Comparison of ENCODE assay signal across 13 cellular contexts in the genomic region with DNA sequence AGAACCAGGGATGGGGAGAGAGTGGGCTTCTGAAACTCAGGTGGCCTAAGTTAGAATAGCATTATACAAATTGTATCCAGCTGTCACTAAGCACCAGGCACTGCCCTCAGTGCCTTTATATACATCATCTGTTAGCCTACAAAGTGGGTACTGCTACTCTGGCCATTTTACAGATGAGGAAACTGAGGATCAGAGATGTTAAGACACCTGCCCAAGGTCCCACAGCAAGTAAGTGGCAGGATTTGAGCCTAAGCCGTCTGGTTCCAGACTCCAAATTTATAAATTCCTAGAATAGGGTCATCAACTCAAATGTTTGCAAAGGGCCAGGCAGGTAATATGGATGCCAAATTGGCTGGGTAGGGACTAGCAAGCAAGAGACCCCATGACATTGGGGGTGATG. TPM values are rescaled to one million over a fixed set of nuclear protein-coding genes. Genes with fewer than 3 reads are reported as not detected.
DNase-seq lines count a peak whose midpoint lies in the region; ATAC-seq, FAIRE-seq and TF ChIP-seq lines count a peak whose summit lies in the region.
"Had no signal": no experiment of that assay in that cellular context is flagged by ENCODE, and none has a peak within 500 bp of the region (broad histone marks: within the 10 kb centered on the region; RNA-seq: fewer than 3 reads in every experiment).

No MANE protein-coding gene starts in this region.

- ATAC-seq in HepG2 (no peak), PC-3 (no peak)

- H3K27ac ChIP-seq in HepG2 (ENCODE audit: extremely low read length, insufficient read depth, low read length) (no peak overlapping the region), stomach (peak overlapping the region in 4 of 5 donors; percentile 92 to 96 (median 92)), PC-3 (ENCODE audit: low read length) (no peak overlapping the region)

- H3K36me3 Mint-ChIP-seq in Calu3 (ENCODE audit: insufficient read depth, unreplicated experiment): peaks cover 44% of the 10 kb centered on the region
- peaks cover 16% of the 10 kb centered on the region for H3K36me3 Mint-ChIP-seq in activated T-helper 2 cell treated with anti-CD3 and anti-CD28 coated beads, Interferon-gamma antibody, Interleukin-2, Interleukin-4, amounts not matched to agents 10 μg/mL and 5 μg/mL and 100 μg/mL, durations not matched to agents 14 hours and 24 hours and 36 hours (ENCODE audit: low read depth)

- H3K36me3 ChIP-seq in HepG2 (replicated peaks in 1 of 2; ENCODE audit: control insufficient read depth in 1 of 2, insufficient read depth in 2 of 2, low read length in 2 of 2) (0 out of 5 replicates have a peak, but pooled peaks cover 0 to 4% of the 10 kb centered on the region in 2 experiments), stomach (peaks cover 0 to 15% (median 11%) of the 10 kb centered on the region in 4 donors), PC-3 (ENCODE audit: low read depth, low read length) (no peaks in the 10 kb centered on the region; the same call in 1 of the 2 replicates)

- no peaks in the 10 kb centered on the region; a peak in 1 of 5 replicates for H3K27me3 ChIP-seq in HepG2 (ENCODE audit: control insufficient read depth in 1 of 2, insufficient read depth in 2 of 2, low read length in 2 of 2)
- H3K27me3 ChIP-seq in stomach: no peaks in the 10 kb centered on the region
- no peaks in the 10 kb centered on the region for H3K27me3 ChIP-seq in PC-3 (ENCODE audit: low read length)

- TF ChIP-seq EP300 in HepG2 (IDR thresholded peaks at IDR 0.05; ENCODE audit: low read depth in 2 of 2, low read length in 2 of 2) (no peak), HepG2 (CRISPR knock-in tag; IDR thresholded peaks at IDR 0.05; ENCODE audit: borderline replicate concordance) (no peak), stomach (IDR thresholded peaks at IDR 0.05) (no peak)

- POLR2A ChIA-PET in HepG2 (lab: Yijun Ruan, JAX): interaction anchor here (1.5 kb wide), 1 partner anchor 191 kb away, joined by 5 read pairs; no protein-coding TSS in a partner anchor
- POLR2A ChIA-PET in PC-3 (lab: Charles Lee; ENCODE audit: unreplicated experiment): no interaction called here

- BruUV-seq in Calu3 (replicated peaks; lab: Mats Ljungman, UMichigan) (TSS peak; percentile 8), HepG2 (replicated peaks; lab: Mats Ljungman, UMichigan) (no TSS peak), PC-3 (replicated peaks; lab: Mats Ljungman, UMichigan) (no TSS peak)

- H3K27me3 Mint-ChIP-seq in Calu3 (ENCODE audit: unreplicated experiment): no peaks in the 10 kb centered on the region
- no peaks in the 10 kb centered on the region for H3K27me3 Mint-ChIP-seq in activated T-helper 2 cell treated with anti-CD3 and anti-CD28 coated beads, Interferon-gamma antibody, Interleukin-2, Interleukin-4, amounts not matched to agents 10 μg/mL and 5 μg/mL and 100 μg/mL, durations not matched to agents 14 hours and 24 hours and 36 hours (ENCODE audit: low read depth)

- DNase-seq in Calu3 (no peak), HepG2 (ENCODE audit: low spot score) (no peak), stomach (no peak), HTR-8/SVneo (ENCODE audit: insufficient read length, low spot score) (no peak), PC-3 (no peak), A172 (ENCODE audit: low spot score) (no peak)
- DNase-seq in activated T-helper 2 cell treated with anti-CD3 and anti-CD28 coated beads, Interferon-gamma antibody, Interleukin-2, Interleukin-4, amounts not matched to agents 10 μg/mL and 5 μg/mL and 100 μg/mL, durations not matched to agents 14 hours and 24 hours and 36 hours (ENCODE audit: low spot score): no peak
- DNase-seq: activated CD4-positive, alpha-beta T cell treated with anti-CD3 and anti-CD28 coated beads, Interleukin-2, amount 50 U/mL, for 4 hours; Kasumi-1; NCI-H2029 treated with DMSO at 0.1 percent for 48 hours; stimulated activated CD4-positive, alpha-beta T cell treated with anti-CD3 and anti-CD28 coated beads, Interleukin-2, amount 100 ng/mL, for 24 hours had no signal

- no peak for TF ChIP-seq CTCF in Calu3 (IDR thresholded peaks at IDR 0.05; ENCODE audit: unreplicated experiment)
- TF ChIP-seq CTCF in HepG2 (CRISPR knock-in tag; IDR thresholded peaks at IDR 0.05): no peak
- no peak for TF ChIP-seq CTCF in stomach (IDR thresholded peaks at IDR 0.05)
- TF ChIP-seq CTCF in PC-3 (conservative IDR thresholded peaks at IDR 0.05; ENCODE audit: low read depth, low read length): no peak

- H4K20me1 ChIP-seq in HepG2 (ENCODE audit: insufficient read depth, low read length) (no peaks in the 10 kb centered on the region), PC-3 (ENCODE audit: low read length) (no peaks in the 10 kb centered on the region)

- in situ Hi-C loops in HepG2 (cut with HindIII; ENCODE audit: extremely low pct_ligation_motif_present, low pct_unique_long_range_greater_than_20kb): no loop called here

- FAIRE-seq in HepG2 (lab: Jason Lieb, UNC): no peak
- no peak for FAIRE-seq in HTR-8/SVneo (lab: Jason Lieb, UNC)
- FAIRE-seq: D721Med, H54 had no signal

- H3K9me2 ChIP-seq in PC-3 (replicated peaks; ENCODE audit: low read length): no peaks in the 10 kb centered on the region

- WGBS in HepG2 (ENCODE audit: low lambda C conversion rate): 100% methylated on average over 1 of the region's 1 CpG
- WGBS in stomach, 5 donors: 66 to 78% (median 72%) methylated on average over 1 of the region's 1 CpG

- no peaks in the 10 kb centered on the region for H3F3A ChIP-seq in PC-3 (ENCODE audit: low read length, unreplicated experiment)

- H3K4me2 ChIP-seq in HepG2 (ENCODE audit: low read depth, low read length) (0 out of 2 replicates have a peak overlapping the region, but pooled peaks have one; percentile 98), PC-3 (ENCODE audit: low read length) (no peak overlapping the region)

- H3K9ac ChIP-seq in HepG2 (ENCODE audit: insufficient read depth, low read depth, low read length) (no peak overlapping the region), PC-3 (ENCODE audit: low read length) (no peak overlapping the region)

- peaks cover 19% of the 10 kb centered on the region for H3K4me1 Mint-ChIP-seq in Calu3 (ENCODE audit: low read depth, unreplicated experiment)
- peaks cover 14% of the 10 kb centered on the region for H3K4me1 Mint-ChIP-seq in activated T-helper 2 cell treated with anti-CD3 and anti-CD28 coated beads, Interferon-gamma antibody, Interleukin-2, Interleukin-4, amounts not matched to agents 10 μg/mL and 5 μg/mL and 100 μg/mL, durations not matched to agents 14 hours and 24 hours and 36 hours (ENCODE audit: low read depth)

- H3K27ac Mint-ChIP-seq in Calu3 (ENCODE audit: unreplicated experiment): no peak overlapping the region
- no peak overlapping the region for H3K27ac Mint-ChIP-seq in activated T-helper 2 cell treated with anti-CD3 and anti-CD28 coated beads, Interferon-gamma antibody, Interleukin-2, Interleukin-4, amounts not matched to agents 10 μg/mL and 5 μg/mL and 100 μg/mL, durations not matched to agents 14 hours and 24 hours and 36 hours

- H3K4me1 ChIP-seq in HepG2 (ENCODE audit: insufficient read depth, low read length): peaks cover 58% of the 10 kb centered on the region
- peaks cover 28 to 65% (median 60%) of the 10 kb centered on the region in 4 donors for H3K4me1 ChIP-seq in stomach
- peaks cover 8% of the 10 kb centered on the region for H3K4me1 ChIP-seq in PC-3 (ENCODE audit: insufficient read depth, low read length)

- peaks cover 5% of the 10 kb centered on the region for H3K79me2 ChIP-seq in HepG2 (ENCODE audit: insufficient read depth, low read length)
- no peaks in the 10 kb centered on the region for H3K79me2 ChIP-seq in PC-3 (ENCODE audit: low read length)

- TF ChIP-seq POLR2A in HepG2 (IDR thresholded peaks at IDR 0.05; ENCODE audit: insufficient read depth in 1 of 2, low read depth in 2 of 2, low read length in 2 of 2) (no peak), stomach (IDR thresholded peaks at IDR 0.05) (no peak)

- H2AFZ ChIP-seq in HepG2 (ENCODE audit: low read length): no peak overlapping the region
- H2AFZ ChIP-seq in PC-3 (ENCODE audit: low read length): no peak overlapping the region

- no peak overlapping the region for H3K4me3 ChIP-seq in HepG2 (replicated peaks in 1 of 3; ENCODE audit: insufficient read depth in 1 of 3, low read depth in 2 of 3, low read length in 3 of 3)
- no peak overlapping the region for H3K4me3 ChIP-seq in stomach
- no peak overlapping the region for H3K4me3 ChIP-seq in PC-3 (ENCODE audit: low read length)

- CTCF ChIA-PET in Calu3 (lab: Charles Lee) (no interaction called here), HepG2 (lab: Yijun Ruan, JAX; ENCODE audit: low intra/inter-chr PET ratio, low total read pairs) (no interaction called here), PC-3 (lab: Charles Lee) (no interaction called here)

- no peak overlapping the region for H3K4me3 Mint-ChIP-seq in Calu3 (ENCODE audit: low read depth, unreplicated experiment)
- peak overlapping the region; percentile 13 for H3K4me3 Mint-ChIP-seq in activated T-helper 2 cell treated with anti-CD3 and anti-CD28 coated beads, Interferon-gamma antibody, Interleukin-2, Interleukin-4, amounts not matched to agents 10 μg/mL and 5 μg/mL and 100 μg/mL, durations not matched to agents 14 hours and 24 hours and 36 hours (ENCODE audit: low read depth)

- no peak for TF ChIP-seq RAD21 in HepG2 (CRISPR knock-in tag; IDR thresholded peaks at IDR 0.05)

- H3K9me3 Mint-ChIP-seq in Calu3 (ENCODE audit: low read depth, unreplicated experiment): no peaks in the 10 kb centered on the region
- H3K9me3 Mint-ChIP-seq in activated T-helper 2 cell treated with anti-CD3 and anti-CD28 coated beads, Interferon-gamma antibody, Interleukin-2, Interleukin-4, amounts not matched to agents 10 μg/mL and 5 μg/mL and 100 μg/mL, durations not matched to agents 14 hours and 24 hours and 36 hours: no peaks in the 10 kb centered on the region

- intact Hi-C loops in Calu3 (cut with micrococcal nuclease; ENCODE audit: unreplicated experiment) (loop anchor here (10.0 kb wide), 1 partner anchor 914 kb away; no protein-coding TSS in a partner anchor), HepG2 (cut with micrococcal nuclease; ENCODE audit: unreplicated experiment) (loop anchor here (10.0 kb wide), 2 partner anchors 144 to 194 kb away; partner anchors contain the start of gene VKORC1), stomach (cut with DNase I; ENCODE audit: low total_unique reads) (no loop called here), PC-3 (cut with micrococcal nuclease) (no loop called here)
- intact Hi-C loops in activated T-helper 2 cell treated with anti-CD3 and anti-CD28 coated beads, Interferon-gamma antibody, Interleukin-2, Interleukin-4, amounts not matched to agents 10 μg/mL and 5 μg/mL and 100 μg/mL, durations not matched to agents 14 hours and 24 hours and 36 hours (cut with micrococcal nuclease): loop anchor here (10.0 kb wide), 1 partner anchor 234 kb away; the partner anchor contains the start of gene FUS

- H3K9me3 ChIP-seq in HepG2 (ENCODE audit: low read length) (no peaks in the 10 kb centered on the region), stomach (no peaks in the 10 kb centered on the region), PC-3 (ENCODE audit: low read length) (no peaks in the 10 kb centered on the region)

RNA-seq across cellular contexts. Expression of gene ORAI3, which starts 2.3 kb away (rescaled TPM):
- total RNA-seq in Calu3 (2022) (14.7 and 15.4 TPM in 2 replicates), HepG2 (2016; rRNA removed; fragmentation: Illumina TruSeq; extraction: Trizol) (6.3 and 11.4 TPM in 2 replicates), stomach (10 to 100 TPM in 2 of 5 donors, 1 to 10 TPM in 2, not detected in 1; 6.7 to 14.0 (median 11.2) TPM), PC-3 (2014; rRNA removed) (3.6 and 5.7 TPM in 2 replicates)
- total RNA-seq in activated T-helper 2 cell treated with anti-CD3 and anti-CD28 coated beads, Interferon-gamma antibody, Interleukin-2, Interleukin-4, amounts not matched to agents 10 μg/mL and 5 μg/mL and 100 μg/mL, durations not matched to agents 14 hours and 24 hours and 36 hours: 14.2 and 17.4 TPM in 2 replicates
- total RNA-seq in HepG2 (2016; cell fraction: cytosol; rRNA removed; fragmentation: Illumina TruSeq; extraction: Trizol; ENCODE audit: low read depth): 3.1 and 3.3 TPM in 2 replicates
- total RNA-seq in HepG2 (2016; cell fraction: insoluble cytoplasmic fraction; rRNA removed; fragmentation: Illumina TruSeq; extraction: Trizol): 6.8 and 11.0 TPM in 2 replicates
- total RNA-seq in HepG2 (2016; cell fraction: membrane; rRNA removed; fragmentation: Illumina TruSeq; extraction: Trizol): 6.6 and 6.9 TPM in 2 replicates
- 9.5 and 9.8 TPM in 2 replicates for total RNA-seq in HepG2 (2016; cell fraction: nucleus; rRNA removed; fragmentation: Illumina TruSeq; extraction: Trizol)
- polyA plus RNA-seq in HepG2 (2011; rRNA removed) (32.0 and 41.3 TPM in 2 replicates), stomach (10 to 100 TPM in 2 of 3 donors, 1 to 10 TPM in 1; 7.8 to 26.0 (median 10.5) TPM)
- polyA plus RNA-seq in HepG2 (2011; cell fraction: cytosol; rRNA removed): 40.6 and 43.1 TPM in 2 replicates
- 24.2 and 26.2 TPM in 2 replicates for polyA plus RNA-seq in HepG2 (2011; cell fraction: nucleus; rRNA removed)
- polyA plus RNA-seq in HepG2 (2012): 8.4 and 8.8 TPM in 2 replicates
- polyA plus RNA-seq in HepG2 (2016; cell fraction: cytosol; fragmentation: Illumina TruSeq; extraction: Trizol; ENCODE audit: low read depth): 2.0 and 3.1 TPM in 2 replicates
- polyA plus RNA-seq in HepG2 (2016; cell fraction: insoluble cytoplasmic fraction; fragmentation: Illumina TruSeq; extraction: Trizol; ENCODE audit: low read depth): 6.2 and 7.6 TPM in 2 replicates
- 4.8 and 5.1 TPM in 2 replicates for polyA plus RNA-seq in HepG2 (2016; cell fraction: membrane; fragmentation: Illumina TruSeq; extraction: Trizol; ENCODE audit: low read depth)
- 14.8 and 15.7 TPM in 2 replicates for polyA plus RNA-seq in HepG2 (2016; cell fraction: nucleus; fragmentation: Illumina TruSeq; extraction: Trizol; ENCODE audit: insufficient read depth, low read depth)
- 9.3 and 112 TPM in 2 replicates for polyA minus RNA-seq in HepG2 (2011; rRNA and poly(A)+ RNA removed; ENCODE audit: low replicate concordance)
- polyA minus RNA-seq in HepG2 (2011; cell fraction: cytosol; rRNA and poly(A)+ RNA removed): 19.9 and 21.3 TPM in 2 replicates
- 9.7 and 16.2 TPM in 2 replicates for polyA minus RNA-seq in HepG2 (2011; cell fraction: nucleus; rRNA and poly(A)+ RNA removed)
- total RNA-seq in A172 (2014; rRNA removed; shearing (Covaris generic)): 46.4 and 50.8 TPM in 2 replicates

RNA-seq across cellular contexts. Expression of gene SETD1A, which starts 6.4 kb away (rescaled TPM):
- total RNA-seq in Calu3 (2022) (28.8 and 30.5 TPM in 2 replicates), HepG2 (2016; rRNA removed; fragmentation: Illumina TruSeq; extraction: Trizol) (3.6 and 5.6 TPM in 2 replicates), stomach (10 to 100 TPM in 3 of 5 donors, 1 to 10 TPM in 2; 4.4 to 22.2 (median 19.2) TPM), PC-3 (2014; rRNA removed) (7.9 and 8.6 TPM in 2 replicates)
- 28.9 TPM in 2 replicates for total RNA-seq in activated T-helper 2 cell treated with anti-CD3 and anti-CD28 coated beads, Interferon-gamma antibody, Interleukin-2, Interleukin-4, amounts not matched to agents 10 μg/mL and 5 μg/mL and 100 μg/mL, durations not matched to agents 14 hours and 24 hours and 36 hours
- 7.1 and 10.5 TPM in 2 replicates for total RNA-seq in HepG2 (2016; cell fraction: cytosol; rRNA removed; fragmentation: Illumina TruSeq; extraction: Trizol; ENCODE audit: low read depth)
- total RNA-seq in HepG2 (2016; cell fraction: insoluble cytoplasmic fraction; rRNA removed; fragmentation: Illumina TruSeq; extraction: Trizol): 3.1 and 5.4 TPM in 2 replicates
- total RNA-seq in HepG2 (2016; cell fraction: membrane; rRNA removed; fragmentation: Illumina TruSeq; extraction: Trizol): 4.3 and 6.1 TPM in 2 replicates
- 6.3 and 8.6 TPM in 2 replicates for total RNA-seq in HepG2 (2016; cell fraction: nucleus; rRNA removed; fragmentation: Illumina TruSeq; extraction: Trizol)
- polyA plus RNA-seq in HepG2 (2011; rRNA removed) (3.2 and 3.8 TPM in 2 replicates), stomach (1 to 10 TPM; 5.2 to 7.5 (median 5.9) TPM)
- polyA plus RNA-seq in HepG2 (2011; cell fraction: cytosol; rRNA removed): 1.6 and 2.0 TPM in 2 replicates
- 23.9 and 35.1 TPM in 2 replicates for polyA plus RNA-seq in HepG2 (2011; cell fraction: nucleus; rRNA removed)
- 15.4 and 28.2 TPM in 2 replicates for polyA plus RNA-seq in HepG2 (2012)
- 0.57 and 1.4 TPM in 2 replicates for polyA plus RNA-seq in HepG2 (2016; cell fraction: cytosol; fragmentation: Illumina TruSeq; extraction: Trizol; ENCODE audit: low read depth)
- polyA plus RNA-seq in HepG2 (2016; cell fraction: insoluble cytoplasmic fraction; fragmentation: Illumina TruSeq; extraction: Trizol; ENCODE audit: low read depth): 10.9 and 15.4 TPM in 2 replicates
- polyA plus RNA-seq in HepG2 (2016; cell fraction: membrane; fragmentation: Illumina TruSeq; extraction: Trizol; ENCODE audit: low read depth): 2.9 and 3.9 TPM in 2 replicates
- 43.7 and 55.5 TPM in 2 replicates for polyA plus RNA-seq in HepG2 (2016; cell fraction: nucleus; fragmentation: Illumina TruSeq; extraction: Trizol; ENCODE audit: insufficient read depth, low read depth)
- 5.5 and 8.7 TPM in 2 replicates for polyA minus RNA-seq in HepG2 (2011; rRNA and poly(A)+ RNA removed; ENCODE audit: low replicate concordance)
- 2.8 and 3.1 TPM in 2 replicates for polyA minus RNA-seq in HepG2 (2011; cell fraction: cytosol; rRNA and poly(A)+ RNA removed)
- 7.0 and 11.2 TPM in 2 replicates for polyA minus RNA-seq in HepG2 (2011; cell fraction: nucleus; rRNA and poly(A)+ RNA removed)
- 3.5 and 3.8 TPM in 2 replicates for total RNA-seq in A172 (2014; rRNA removed; shearing (Covaris generic))

RNA-seq across cellular contexts. Expression of gene FBXL19, which starts 27.8 kb away (rescaled TPM):
- 43.2 and 45.7 TPM in 2 replicates for total RNA-seq in Calu3 (2022)
- 34.4 and 34.6 TPM in 2 replicates for total RNA-seq in activated T-helper 2 cell treated with anti-CD3 and anti-CD28 coated beads, Interferon-gamma antibody, Interleukin-2, Interleukin-4, amounts not matched to agents 10 μg/mL and 5 μg/mL and 100 μg/mL, durations not matched to agents 14 hours and 24 hours and 36 hours
- total RNA-seq in HepG2 (2016; rRNA removed; fragmentation: Illumina TruSeq; extraction: Trizol): 7.4 and 13.7 TPM in 2 replicates
- 0.88 and 1.0 TPM in 2 replicates for total RNA-seq in HepG2 (2016; cell fraction: cytosol; rRNA removed; fragmentation: Illumina TruSeq; extraction: Trizol; ENCODE audit: low read depth)
- total RNA-seq in HepG2 (2016; cell fraction: insoluble cytoplasmic fraction; rRNA removed; fragmentation: Illumina TruSeq; extraction: Trizol): 7.5 and 14.8 TPM in 2 replicates
- total RNA-seq in HepG2 (2016; cell fraction: membrane; rRNA removed; fragmentation: Illumina TruSeq; extraction: Trizol): 3.5 and 3.7 TPM in 2 replicates
- 7.2 and 8.5 TPM in 2 replicates for total RNA-seq in HepG2 (2016; cell fraction: nucleus; rRNA removed; fragmentation: Illumina TruSeq; extraction: Trizol)
- polyA plus RNA-seq in HepG2 (2011; rRNA removed): 6.0 and 10.1 TPM in 2 replicates
- 4.8 and 8.3 TPM in 2 replicates for polyA plus RNA-seq in HepG2 (2011; cell fraction: cytosol; rRNA removed)
- 32.6 and 42.1 TPM in 2 replicates for polyA plus RNA-seq in HepG2 (2011; cell fraction: nucleus; rRNA removed)
- 6.0 and 7.5 TPM in 2 replicates for polyA plus RNA-seq in HepG2 (2012)
- polyA plus RNA-seq in HepG2 (2016; cell fraction: cytosol; fragmentation: Illumina TruSeq; extraction: Trizol; ENCODE audit: low read depth): 0.59 and 0.62 TPM in 2 replicates
- polyA plus RNA-seq in HepG2 (2016; cell fraction: insoluble cytoplasmic fraction; fragmentation: Illumina TruSeq; extraction: Trizol; ENCODE audit: low read depth): 8.3 and 8.7 TPM in 2 replicates
- polyA plus RNA-seq in HepG2 (2016; cell fraction: membrane; fragmentation: Illumina TruSeq; extraction: Trizol; ENCODE audit: low read depth): 2.0 and 2.5 TPM in 2 replicates
- polyA plus RNA-seq in HepG2 (2016; cell fraction: nucleus; fragmentation: Illumina TruSeq; extraction: Trizol; ENCODE audit: insufficient read depth, low read depth): 18.4 and 19.3 TPM in 2 replicates
- polyA minus RNA-seq in HepG2 (2011; rRNA and poly(A)+ RNA removed; ENCODE audit: low replicate concordance): 9.2 and 19.5 TPM in 2 replicates
- 8.9 and 9.6 TPM in 2 replicates for polyA minus RNA-seq in HepG2 (2011; cell fraction: cytosol; rRNA and poly(A)+ RNA removed)
- polyA minus RNA-seq in HepG2 (2011; cell fraction: nucleus; rRNA and poly(A)+ RNA removed): 6.3 and 7.0 TPM in 2 replicates
- total RNA-seq in stomach: 100 to 1,000 TPM in 1 of 5 donors, 10 to 100 TPM in 1, 1 to 10 TPM in 3; 6.7 to 252 (median 9.7) TPM
- 10 to 100 TPM in 1 of 3 donors, 1 to 10 TPM in 2; 5.8 to 12.7 (median 8.2) TPM for polyA plus RNA-seq in stomach
- total RNA-seq in PC-3 (2014; rRNA removed): 36.2 and 48.5 TPM in 2 replicates
- total RNA-seq in A172 (2014; rRNA removed; shearing (Covaris generic)): 18.7 and 32.5 TPM in 2 replicates

RNA-seq across cellular contexts. Expression of gene HSD3B7, which starts 33.8 kb away (rescaled TPM):
- total RNA-seq in Calu3 (2022): 25.3 and 29.2 TPM in 2 replicates
- 2.9 and 3.3 TPM in 2 replicates for total RNA-seq in activated T-helper 2 cell treated with anti-CD3 and anti-CD28 coated beads, Interferon-gamma antibody, Interleukin-2, Interleukin-4, amounts not matched to agents 10 μg/mL and 5 μg/mL and 100 μg/mL, durations not matched to agents 14 hours and 24 hours and 36 hours
- total RNA-seq in HepG2 (2016; rRNA removed; fragmentation: Illumina TruSeq; extraction: Trizol): 58.8 and 69.7 TPM in 2 replicates
- total RNA-seq in HepG2 (2016; cell fraction: cytosol; rRNA removed; fragmentation: Illumina TruSeq; extraction: Trizol; ENCODE audit: low read depth): 12.1 and 14.2 TPM in 2 replicates
- 53.9 and 70.3 TPM in 2 replicates for total RNA-seq in HepG2 (2016; cell fraction: insoluble cytoplasmic fraction; rRNA removed; fragmentation: Illumina TruSeq; extraction: Trizol)
- total RNA-seq in HepG2 (2016; cell fraction: membrane; rRNA removed; fragmentation: Illumina TruSeq; extraction: Trizol): 26.6 and 27.7 TPM in 2 replicates
- total RNA-seq in HepG2 (2016; cell fraction: nucleus; rRNA removed; fragmentation: Illumina TruSeq; extraction: Trizol): 36.3 and 39.5 TPM in 2 replicates
- 32.9 and 40.9 TPM in 2 replicates for polyA plus RNA-seq in HepG2 (2011; rRNA removed)
- 29.8 and 45.1 TPM in 2 replicates for polyA plus RNA-seq in HepG2 (2011; cell fraction: cytosol; rRNA removed)
- polyA plus RNA-seq in HepG2 (2011; cell fraction: nucleus; rRNA removed): 63.4 and 68.4 TPM in 2 replicates
- 14.8 and 17.8 TPM in 2 replicates for polyA plus RNA-seq in HepG2 (2012)
- 10.6 and 11.9 TPM in 2 replicates for polyA plus RNA-seq in HepG2 (2016; cell fraction: cytosol; fragmentation: Illumina TruSeq; extraction: Trizol; ENCODE audit: low read depth)
- polyA plus RNA-seq in HepG2 (2016; cell fraction: insoluble cytoplasmic fraction; fragmentation: Illumina TruSeq; extraction: Trizol; ENCODE audit: low read depth): 43.4 and 50.5 TPM in 2 replicates
- polyA plus RNA-seq in HepG2 (2016; cell fraction: membrane; fragmentation: Illumina TruSeq; extraction: Trizol; ENCODE audit: low read depth): 18.0 and 19.2 TPM in 2 replicates
- polyA plus RNA-seq in HepG2 (2016; cell fraction: nucleus; fragmentation: Illumina TruSeq; extraction: Trizol; ENCODE audit: insufficient read depth, low read depth): 69.7 and 71.0 TPM in 2 replicates
- polyA minus RNA-seq in HepG2 (2011; rRNA and poly(A)+ RNA removed; ENCODE audit: low replicate concordance): 11.6 and 56.6 TPM in 2 replicates
- 19.8 and 20.1 TPM in 2 replicates for polyA minus RNA-seq in HepG2 (2011; cell fraction: cytosol; rRNA and poly(A)+ RNA removed)
- 5.0 and 5.8 TPM in 2 replicates for polyA minus RNA-seq in HepG2 (2011; cell fraction: nucleus; rRNA and poly(A)+ RNA removed)
- total RNA-seq in stomach: 10 to 100 TPM in 3 of 5 donors, 1 to 10 TPM in 2; 2.9 to 52.7 (median 13.4) TPM
- 10 to 100 TPM in 1 of 3 donors, 1 to 10 TPM in 2; 4.3 to 19.5 (median 7.3) TPM for polyA plus RNA-seq in stomach
- 12.0 and 16.3 TPM in 2 replicates for total RNA-seq in PC-3 (2014; rRNA removed)
- 30.4 and 33.8 TPM in 2 replicates for total RNA-seq in A172 (2014; rRNA removed; shearing (Covaris generic))

RNA-seq across cellular contexts. Expression of gene CTF1, which starts 54.8 kb away (rescaled TPM):
- total RNA-seq in Calu3 (2022) (1.9 and 2.3 TPM in 2 replicates), HepG2 (2016; rRNA removed; fragmentation: Illumina TruSeq; extraction: Trizol) (0.11 and 0.13 TPM in 2 replicates), stomach (1 to 10 TPM in 1 of 5 donors, under 1 TPM in 2, not detected in 2; 0.29 to 2.3 (median 0.55) TPM), PC-3 (2014; rRNA removed) (0.29 and 0.98 TPM in 2 replicates)
- 0.21 and 0.30 TPM in 2 replicates for total RNA-seq in activated T-helper 2 cell treated with anti-CD3 and anti-CD28 coated beads, Interferon-gamma antibody, Interleukin-2, Interleukin-4, amounts not matched to agents 10 μg/mL and 5 μg/mL and 100 μg/mL, durations not matched to agents 14 hours and 24 hours and 36 hours
- total RNA-seq in HepG2 (2016; cell fraction: cytosol; rRNA removed; fragmentation: Illumina TruSeq; extraction: Trizol; ENCODE audit: low read depth): 0.18 and 0.20 TPM in 2 replicates
- 0.19 TPM in 1 of 2 replicates, not detected in the other for total RNA-seq in HepG2 (2016; cell fraction: insoluble cytoplasmic fraction; rRNA removed; fragmentation: Illumina TruSeq; extraction: Trizol)
- total RNA-seq in HepG2 (2016; cell fraction: membrane; rRNA removed; fragmentation: Illumina TruSeq; extraction: Trizol): 0.19 and 0.31 TPM in 2 replicates
- total RNA-seq in HepG2 (2016; cell fraction: nucleus; rRNA removed; fragmentation: Illumina TruSeq; extraction: Trizol): not detected in 2 replicates
- polyA plus RNA-seq in HepG2 (2011; rRNA removed) (1.8 and 2.6 TPM in 2 replicates), stomach (1 to 10 TPM; 2.1 to 4.5 (median 2.9) TPM)
- polyA plus RNA-seq in HepG2 (2011; cell fraction: cytosol; rRNA removed): 1.5 and 1.6 TPM in 2 replicates
- polyA plus RNA-seq in HepG2 (2011; cell fraction: nucleus; rRNA removed): 1.7 and 2.3 TPM in 2 replicates
- polyA plus RNA-seq in HepG2 (2012): 0.57 and 0.99 TPM in 2 replicates
- 0.20 and 0.23 TPM in 2 replicates for polyA plus RNA-seq in HepG2 (2016; cell fraction: cytosol; fragmentation: Illumina TruSeq; extraction: Trizol; ENCODE audit: low read depth)
- polyA plus RNA-seq in HepG2 (2016; cell fraction: insoluble cytoplasmic fraction; fragmentation: Illumina TruSeq; extraction: Trizol; ENCODE audit: low read depth): 0.44 and 0.81 TPM in 2 replicates
- polyA plus RNA-seq in HepG2 (2016; cell fraction: membrane; fragmentation: Illumina TruSeq; extraction: Trizol; ENCODE audit: low read depth): 0.44 and 0.47 TPM in 2 replicates
- polyA plus RNA-seq in HepG2 (2016; cell fraction: nucleus; fragmentation: Illumina TruSeq; extraction: Trizol; ENCODE audit: insufficient read depth, low read depth): 0.28 and 0.49 TPM in 2 replicates
- 0.94 and 3.5 TPM in 2 replicates for polyA minus RNA-seq in HepG2 (2011; rRNA and poly(A)+ RNA removed; ENCODE audit: low replicate concordance)
- 0.49 and 0.97 TPM in 2 replicates for polyA minus RNA-seq in HepG2 (2011; cell fraction: cytosol; rRNA and poly(A)+ RNA removed)
- polyA minus RNA-seq in HepG2 (2011; cell fraction: nucleus; rRNA and poly(A)+ RNA removed): 0.25 and 0.77 TPM in 2 replicates
- total RNA-seq in A172 (2014; rRNA removed; shearing (Covaris generic)): 1.9 and 2.3 TPM in 2 replicates

Comparison
In these comparisons a context has a peak if more than half of its experiments do, and no peak if none do; other contexts are left out.
1. H3K27ac ChIP-seq: peak in stomach (4 of 5); none in HepG2 (single experiment) and PC-3 (single experiment).
2. intact Hi-C loops: an anchor here in Calu3 (10.0 kb wide), activated T-helper 2 cell treated with anti-CD3 and anti-CD28 coated beads, Interferon-gamma antibody, Interleukin-2, Interleukin-4, amounts not matched to agents 10 μg/mL and 5 μg/mL and 100 μg/mL, durations not matched to agents 14 hours and 24 hours and 36 hours (10.0 kb wide) and HepG2 (10.0 kb wide); none called in stomach and PC-3.